Comparison of ENCODE assay signal across 8 cellular contexts in the genomic region with DNA sequence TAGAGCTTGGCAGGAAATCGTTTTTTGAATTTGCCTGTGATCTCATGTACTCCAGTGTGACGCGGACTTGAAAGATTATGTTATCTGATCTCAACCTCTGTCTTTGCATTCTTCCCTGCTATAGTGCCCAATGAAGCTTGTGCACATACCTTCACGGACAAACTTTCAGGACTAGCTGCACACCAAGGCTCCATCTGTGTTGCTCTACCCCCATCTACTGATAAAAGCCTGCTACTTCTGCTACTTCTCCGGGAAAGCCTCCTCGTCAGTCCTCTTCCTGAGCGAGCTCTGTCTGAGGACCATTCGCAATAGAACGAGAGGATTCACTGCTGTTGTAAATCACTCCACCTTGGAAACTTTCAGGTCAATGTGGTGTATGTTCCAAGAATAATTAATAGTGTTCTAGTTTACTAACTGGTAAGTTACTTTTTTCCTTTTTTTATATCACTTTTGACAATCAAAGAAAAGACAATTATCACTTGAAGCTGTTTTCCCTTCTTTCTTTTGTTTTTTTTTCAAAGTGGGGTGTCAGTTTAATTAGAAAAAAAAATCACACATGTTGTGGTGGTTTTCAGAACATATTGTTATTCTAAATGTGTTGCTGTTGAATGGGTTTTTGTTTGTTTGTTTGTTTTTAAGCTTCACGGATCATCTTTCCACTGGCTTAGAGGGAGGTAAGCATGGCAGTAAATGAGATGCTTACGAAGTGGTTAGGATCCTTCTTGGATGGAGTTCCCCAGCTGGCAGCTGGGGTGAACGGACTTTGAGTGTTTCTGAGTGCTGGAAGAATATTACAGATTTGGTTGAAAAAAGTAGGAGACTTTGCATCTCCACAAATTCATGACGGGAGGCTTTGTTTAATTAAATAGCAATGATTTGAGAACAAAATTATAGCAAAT.
A peak's percentile ranks its signal among the peaks of the same experiment; 100 is the strongest.
DNase-seq lines count a peak whose midpoint lies in the region; ATAC-seq, FAIRE-seq and TF ChIP-seq lines count a peak whose summit lies in the region.

No MANE protein-coding gene starts in this region.

- intact Hi-C loops in mammary epithelial cell (cut with micrococcal nuclease), result loop anchor here (1.0 to 10.0 kb wide), 8 partner anchors 93 to 1821 kb away; no protein-coding TSS in a partner anchor

- in situ Hi-C loops in Caki2 (cut with HindIII; ENCODE audit: low pct_unique_long_range_greater_than_20kb, low sequenced_read_pairs), result no loop called here
- in situ Hi-C loops in mammary epithelial cell (cut with MboI; ENCODE audit: low sequenced_read_pairs in 2 of 2), result loop anchor here (5.0 to 10.0 kb wide), 2 partner anchors 93 to 276 kb away; no protein-coding TSS in a partner anchor

- peaks cover 0 to 3% of the 10 kb centered on the region in 2 donors for H3K4me1 Mint-ChIP-seq in stimulated activated naive B cell treated with anti-CD40 and anti-IgM and Interleukin-4, amounts not matched to agents 10 μg/mL and 1 μg/mL and 100 μg/mL, for 72 hours

- H3K27ac Mint-ChIP-seq in stimulated activated naive B cell treated with anti-CD40 and anti-IgM and Interleukin-4, amounts not matched to agents 10 μg/mL and 1 μg/mL and 100 μg/mL, for 72 hours, result no peak overlapping the region

- TF ChIP-seq CTCF in KMS-11 (conservative IDR thresholded peaks at IDR 0.05; ENCODE audit: low read depth, low read length) (0 out of 2 replicates have a peak, but pooled peaks have one; percentile 19), mammary epithelial cell (conservative IDR thresholded peaks at IDR 0.05 in 1 of 2, IDR thresholded peaks at IDR 0.05 in 1 of 2; ENCODE audit: extremely low read depth in 1 of 2, insufficient read depth in 1 of 2, low read depth in 1 of 2, low read length in 2 of 2) (peak; percentile 87 to 97), keratinocyte (optimal IDR thresholded peaks at IDR 0.05 in 1 of 3, IDR thresholded peaks at IDR 0.05 in 1 of 3, conservative IDR thresholded peaks at IDR 0.05 in 1 of 3; ENCODE audit: extremely low read depth in 1 of 3, insufficient read depth in 2 of 3, low read length in 3 of 3) (peak; percentile 86 to 94 (median 93))

- H4K20me1 ChIP-seq in KMS-11 (ENCODE audit: insufficient read depth), result no peaks in the 10 kb centered on the region
- no peaks in the 10 kb centered on the region for H4K20me1 ChIP-seq in mammary epithelial cell (ENCODE audit: insufficient read depth, low read length)
- no peaks in the 10 kb centered on the region for H4K20me1 ChIP-seq in keratinocyte (ENCODE audit: control insufficient read depth, extremely low read depth, insufficient read depth, low read length)

- no peaks in the 10 kb centered on the region for H3K4me1 ChIP-seq in KMS-11 (ENCODE audit: low read depth, poor library complexity, severe bottlenecking)
- no peaks in the 10 kb centered on the region for H3K4me1 ChIP-seq in mammary epithelial cell (ENCODE audit: insufficient read depth, low read length)
- no peaks in the 10 kb centered on the region for H3K4me1 ChIP-seq in keratinocyte (ENCODE audit: control insufficient read depth, extremely low read depth, insufficient read depth, low read length)

- H3K9me3 ChIP-seq in mammary epithelial cell (replicated peaks; ENCODE audit: insufficient read depth, low read length), result no peaks in the 10 kb centered on the region
- no peaks in the 10 kb centered on the region for H3K9me3 ChIP-seq in keratinocyte (ENCODE audit: control insufficient read depth, low read depth, low read length)

- H3K27me3 ChIP-seq in KMS-11 (ENCODE audit: insufficient read depth, low read depth) (no peaks in the 10 kb centered on the region), mammary epithelial cell (ENCODE audit: insufficient read depth, low read length) (no peaks in the 10 kb centered on the region), keratinocyte (ENCODE audit: control insufficient read depth, extremely low read depth, insufficient read depth, low read length) (no peaks in the 10 kb centered on the region)

- H2AFZ ChIP-seq in KMS-11 (ENCODE audit: low read depth), result no peak overlapping the region
- H2AFZ ChIP-seq in mammary epithelial cell (ENCODE audit: low read depth, low read length), result no peak overlapping the region
- no peak overlapping the region for H2AFZ ChIP-seq in keratinocyte (ENCODE audit: control insufficient read depth, low read length)

- H3K4me3 Mint-ChIP-seq in stimulated activated naive B cell treated with anti-CD40 and anti-IgM and Interleukin-4, amounts not matched to agents 10 μg/mL and 1 μg/mL and 100 μg/mL, for 72 hours, result no peak overlapping the region

- WGBS in mammary epithelial cell (ENCODE audit: low coverage, missing lambda C conversion rate), result 13% methylated on average over 12 of the region's 13 CpGs

- H3K9me1 ChIP-seq in keratinocyte (ENCODE audit: control insufficient read depth, extremely low read depth, insufficient read depth, low read length), result no peaks in the 10 kb centered on the region

- H3K4me2 ChIP-seq in KMS-11, result no peak overlapping the region
- peak overlapping the region; percentile 7 for H3K4me2 ChIP-seq in mammary epithelial cell (ENCODE audit: insufficient read depth, low read depth, low read length)
- H3K4me2 ChIP-seq in keratinocyte (ENCODE audit: control insufficient read depth, extremely low read depth, insufficient read depth, low read depth, low read length), result peak overlapping the region; percentile 17

- H3K4me3 ChIP-seq in KMS-11 (IDR thresholded peaks at IDR 0.05; ENCODE audit: insufficient read depth, low read depth, low read length), result no peak overlapping the region
- no peak overlapping the region for H3K4me3 ChIP-seq in mammary epithelial cell (replicated peaks in 1 of 3; ENCODE audit: insufficient read depth in 1 of 3, low read depth in 2 of 3, low read length in 3 of 3)
- H3K4me3 ChIP-seq in keratinocyte (ENCODE audit: control insufficient read depth in 2 of 3, extremely low read depth in 1 of 3, insufficient read depth in 2 of 3, low read depth in 1 of 3, low read length in 3 of 3), result no peak overlapping the region

- DNase-seq in Caki2 (ENCODE audit: low read depth) (peak; percentile 47), SHP77 (lab: John Stamatoyannopoulos, UW) (peak; percentile 27 to 29), mammary epithelial cell (peak; percentile 79), keratinocyte (ENCODE audit: low read depth, low spot score) (peak; percentile 50), cerebellar nuclear complex (lab: John Stamatoyannopoulos, UW) (no peak)
- DNase-seq in stimulated activated naive B cell treated with anti-CD40 and anti-IgM and Interleukin-4, amounts not matched to agents 10 μg/mL and 1 μg/mL and 100 μg/mL, for 72 hours, result peak; percentile 25

- peaks cover 12 to 20% of the 10 kb centered on the region in 2 donors for H3K27me3 Mint-ChIP-seq in stimulated activated naive B cell treated with anti-CD40 and anti-IgM and Interleukin-4, amounts not matched to agents 10 μg/mL and 1 μg/mL and 100 μg/mL, for 72 hours

- H3K79me2 ChIP-seq in KMS-11 (ENCODE audit: insufficient read depth, low read depth) (no peaks in the 10 kb centered on the region), mammary epithelial cell (ENCODE audit: insufficient read depth, low read length) (no peaks in the 10 kb centered on the region), keratinocyte (ENCODE audit: control insufficient read depth, insufficient read depth, low read length) (no peaks in the 10 kb centered on the region)

- no peaks in the 10 kb centered on the region for H3K36me3 ChIP-seq in KMS-11 (ENCODE audit: insufficient read depth)
- H3K36me3 ChIP-seq in mammary epithelial cell (ENCODE audit: insufficient read depth, low read length), result no peaks in the 10 kb centered on the region
- no peaks in the 10 kb centered on the region for H3K36me3 ChIP-seq in keratinocyte (ENCODE audit: control insufficient read depth in 2 of 2, extremely low read depth in 1 of 2, insufficient read depth in 2 of 2, low read length in 2 of 2)

- H3K9me3 Mint-ChIP-seq in stimulated activated naive B cell treated with anti-CD40 and anti-IgM and Interleukin-4, amounts not matched to agents 10 μg/mL and 1 μg/mL and 100 μg/mL, for 72 hours, result no peaks in the 10 kb centered on the region

- H3K27ac ChIP-seq in KMS-11, result no peak overlapping the region
- no peak overlapping the region for H3K27ac ChIP-seq in mammary epithelial cell (ENCODE audit: insufficient read depth, low read depth, low read length)
- no peak overlapping the region for H3K27ac ChIP-seq in keratinocyte (ENCODE audit: control insufficient read depth, insufficient read depth, low read length)

- H3K9ac ChIP-seq in KMS-11, result no peak overlapping the region
- H3K9ac ChIP-seq in mammary epithelial cell (ENCODE audit: insufficient read depth, low read length), result no peak overlapping the region
- H3K9ac ChIP-seq in keratinocyte (ENCODE audit: control insufficient read depth, extremely low read depth, insufficient read depth, low read length), result no peak overlapping the region

- no peaks in the 10 kb centered on the region for H3K36me3 Mint-ChIP-seq in stimulated activated naive B cell treated with anti-CD40 and anti-IgM and Interleukin-4, amounts not matched to agents 10 μg/mL and 1 μg/mL and 100 μg/mL, for 72 hours

- CTCF ChIA-PET in mammary epithelial cell (lab: Charles Lee; ENCODE audit: low non-redundant PET), result interaction anchor here (0.5 to 1.3 kb wide), 9 partner anchors 8 to 417 kb away, joined by 3 to 9 read pairs (median 5); no protein-coding TSS in a partner anchor

- BruUV-seq in mammary epithelial cell (replicated peaks; lab: Mats Ljungman, UMichigan), result no TSS peak

- peak; percentile 79 for ATAC-seq in GM19395 (IDR thresholded peaks at IDR 0.05; ENCODE audit: unreplicated experiment)
- ATAC-seq in stimulated activated naive B cell treated with anti-CD40 and anti-IgM and Interleukin-4, amounts not matched to agents 10 μg/mL and 1 μg/mL and 100 μg/mL, for 72 hours (replicated peaks), result peak; percentile 77 to 80

- FAIRE-seq in keratinocyte (lab: Jason Lieb, UNC), result peak; percentile 95

- dilution Hi-C loops in mammary epithelial cell (cut with HindIII; ENCODE audit: low sequenced_read_pairs), result loop anchor here (10.0 kb wide), 1 partner anchor 263 kb away; no protein-coding TSS in a partner anchor
- dilution Hi-C loops in keratinocyte (cut with MboI; ENCODE audit: extremely low pct_ligation_motif_present, low sequenced_read_pairs), result no loop called here

Comparison
In these comparisons a context has a peak if more than half of its experiments do, and no peak if none do; other contexts are left out.
1. DNase-seq: peak in Caki2 (single experiment), SHP77 (2 of 2), mammary epithelial cell (single experiment), keratinocyte (single experiment) and stimulated activated naive B cell treated with anti-CD40 and anti-IgM and Interleukin-4, amounts not matched to agents 10 μg/mL and 1 μg/mL and 100 μg/mL, for 72 hours (single experiment); none in cerebellar nuclear complex (0 of 2).
2. CTCF ChIP-seq: peak in every context shown above with its lines; median percentile 93 in keratinocyte; 92 in mammary epithelial cell; 19 in KMS-11.